Comparison of ENCODE assay signal across 8 cellular contexts in the genomic region with DNA sequence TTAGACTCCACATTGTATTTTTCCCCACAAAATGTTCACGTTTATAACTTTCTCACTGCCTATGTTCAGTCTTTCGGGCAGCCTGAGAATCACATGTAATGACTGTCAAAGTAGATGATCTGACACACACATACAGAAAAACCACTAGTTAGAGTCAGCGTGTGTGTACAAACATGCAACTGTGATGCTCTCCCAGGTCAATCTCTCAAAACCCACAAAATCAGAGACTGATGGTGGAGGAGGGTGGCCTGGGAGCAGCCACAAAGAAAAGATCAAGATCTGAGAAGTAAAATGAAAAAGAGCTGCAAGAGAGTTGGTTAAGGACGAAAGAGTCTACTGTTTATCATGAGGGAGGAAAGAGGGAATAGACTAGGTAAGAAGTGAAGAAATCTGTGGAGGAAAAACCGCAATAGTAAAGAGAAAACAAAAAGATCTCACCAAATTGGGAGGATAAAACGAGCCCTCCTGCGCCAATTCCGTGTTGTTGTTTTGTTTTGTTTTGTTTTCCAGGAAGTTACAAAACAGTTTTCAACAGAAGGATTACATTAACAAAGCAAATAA. TPM values are rescaled to one million over a fixed set of nuclear protein-coding genes. Genes with fewer than 3 reads are reported as not detected.
DNase-seq lines count a peak whose midpoint lies in the region; FAIRE-seq and TF ChIP-seq lines count a peak whose summit lies in the region.

No MANE protein-coding gene starts in this region.

- no peaks in the 10 kb centered on the region for H3K9me3 ChIP-seq in SJSA1 (replicated peaks)
- no peaks in the 10 kb centered on the region for H3K9me3 ChIP-seq in esophagus muscularis mucosa

- H3K27me3 ChIP-seq in SJSA1 (replicated peaks), result no peaks in the 10 kb centered on the region
- H3K27me3 ChIP-seq in esophagus muscularis mucosa, result no peaks in the 10 kb centered on the region

- TF ChIP-seq EP300 in esophagus muscularis mucosa (IDR thresholded peaks at IDR 0.05), result no peak

- TF ChIP-seq POLR2A in esophagus muscularis mucosa (IDR thresholded peaks at IDR 0.05; ENCODE audit: low read depth), result no peak

- intact Hi-C loops in esophagus muscularis mucosa (cut with DNase I), result loop anchor here (5.0 kb wide), 2 partner anchors 63 to 107 kb away; a partner anchor contains a TSS

- H3K27ac ChIP-seq in SJSA1, result peak overlapping the region; percentile 84; the same call in 1 of the 2 replicates
- peak overlapping the region; percentile 98 to 99 (median 99) for H3K27ac ChIP-seq in esophagus muscularis mucosa (replicated peaks in 1 of 4)

- H3K4me3 ChIP-seq in SJSA1 (peak overlapping the region; percentile 96), esophagus muscularis mucosa (peak overlapping the region; percentile 91 to 94 (median 92)), retinal pigment epithelial cell (ENCODE audit: low read length) (peak overlapping the region; percentile 89)

- H3K36me3 ChIP-seq in SJSA1 (peaks cover 31% of the 10 kb centered on the region), esophagus muscularis mucosa (no peaks in the 10 kb centered on the region)

- in situ Hi-C loops in GM13977 (cut with MboI; ENCODE audit: low pct_unique_long_range_greater_than_20kb, low sequenced_read_pairs, unreplicated experiment), result loop anchor here (10.0 kb wide), 1 partner anchor 105 kb away; a partner anchor contains a TSS

- WGBS in esophagus muscularis mucosa, result 6% methylated on average over 8 of the region's 8 CpGs

- no peak for TF ChIP-seq CTCF in esophagus muscularis mucosa (IDR thresholded peaks at IDR 0.05)
- TF ChIP-seq CTCF in retinal pigment epithelial cell (conservative IDR thresholded peaks at IDR 0.05; ENCODE audit: low read depth, low read length), result no peak
- TF ChIP-seq CTCF in GM13977 (IDR thresholded peaks at IDR 0.05; ENCODE audit: extremely low read depth, insufficient read depth, missing control alignments), result no peak

- H3K4me1 ChIP-seq in SJSA1 (replicated peaks) (peaks cover 40% of the 10 kb centered on the region), esophagus muscularis mucosa (peaks cover 49 to 70% (median 64%) of the 10 kb centered on the region in 4 donors)

- peak; percentile 12 for FAIRE-seq in GM18507 (lab: Jason Lieb, UNC)

- DNase-seq in GM18507 (ENCODE audit: extremely low spot score, insufficient read length, low read depth) (no peak), SJSA1 (ENCODE audit: low read depth in 1 of 2, low spot score in 2 of 2) (peak in 1 of 2 experiments; percentile 46), esophagus muscularis mucosa (ENCODE audit: extremely low spot score) (no peak), retinal pigment epithelial cell (ENCODE audit: low read depth) (no peak), NCI-H1105 (lab: John Stamatoyannopoulos, UW) (no peak), SIG-M5 (lab: John Stamatoyannopoulos, UW) (no peak), 8988T (no peak), GM13977 (ENCODE audit: low spot score) (no peak)

RNA-seq across cellular contexts. Expression of a gene that starts 2.3 kb away (rescaled TPM):
- total RNA-seq in SJSA1 (2014; rRNA removed; shearing (Covaris generic)), result 16.9 and 22.2 TPM in 2 replicates
- total RNA-seq in esophagus muscularis mucosa, result 10 to 100 TPM; 43.9 to 79.9 (median 58.7) TPM
